Comparison of ENCODE assay signal across 8 cellular contexts in the genomic region with DNA sequence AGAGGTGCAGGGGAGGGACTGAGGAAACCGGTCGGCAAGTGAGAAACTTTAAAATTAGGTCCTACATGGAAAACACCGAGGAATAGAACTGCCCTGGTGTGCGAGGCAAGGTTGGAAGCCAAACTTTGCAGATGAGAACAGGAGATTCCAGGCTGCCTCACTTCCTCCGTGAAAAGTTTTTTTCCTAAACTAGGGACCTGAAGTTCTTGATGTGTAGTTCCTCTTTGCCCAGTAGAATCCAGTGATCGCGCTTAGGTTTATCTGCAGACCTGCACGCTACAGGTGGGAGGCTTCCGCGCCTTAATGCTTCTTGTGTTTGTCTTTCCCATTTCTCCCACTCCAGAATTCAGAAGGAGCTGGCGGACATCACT. TPM values are rescaled to one million over a fixed set of nuclear protein-coding genes. Genes with fewer than 3 reads are reported as not detected.
DNase-seq lines count a peak whose midpoint lies in the region; ATAC-seq, FAIRE-seq and TF ChIP-seq lines count a peak whose summit lies in the region.

No MANE protein-coding gene starts in this region.

- no peak for TF ChIP-seq POLR2A in IMR-90 (IDR thresholded peaks at IDR 0.05; ENCODE audit: low read depth, low read length)
- TF ChIP-seq POLR2A in HepG2 (IDR thresholded peaks at IDR 0.05; ENCODE audit: insufficient read depth in 1 of 2, low read depth in 2 of 2, low read length in 2 of 2), result 0 out of 4 replicates have a peak, but pooled peaks of 1 of the 2 experiments have one; percentile 3

- peak overlapping the region; percentile 50 for H3K4ac ChIP-seq in IMR-90 (ENCODE audit: low read depth, low read length)

- no peak overlapping the region for H2BK15ac ChIP-seq in IMR-90 (ENCODE audit: low read depth, low read length)

- peak overlapping the region; percentile 53 to 83 for H4K8ac ChIP-seq in IMR-90 (ENCODE audit: low read depth in 2 of 2, low read length in 2 of 2)

- H2BK20ac ChIP-seq in IMR-90 (ENCODE audit: low read depth, low read length), result no peak overlapping the region

- peak overlapping the region; percentile 1; the same call in 1 of the 2 replicates for H4K5ac ChIP-seq in IMR-90 (ENCODE audit: low read depth, low read length)

- peak overlapping the region; percentile 93 for H3K23ac ChIP-seq in IMR-90 (ENCODE audit: low read depth, low read length)

- H3K4me3 ChIP-seq in DOHH2 (ENCODE audit: low read length), result peak overlapping the region; percentile 77
- peak overlapping the region; percentile 50 for H3K4me3 ChIP-seq in IMR-90 (ENCODE audit: insufficient read depth, low read depth, low read length)
- H3K4me3 ChIP-seq in astrocyte of the cerebellum (ENCODE audit: low read depth, low read length), result peak overlapping the region; percentile 48
- peak overlapping the region; percentile 75 to 90 (median 79) for H3K4me3 ChIP-seq in HepG2 (replicated peaks in 1 of 3; ENCODE audit: insufficient read depth in 1 of 3, low read depth in 2 of 3, low read length in 3 of 3)
- peak overlapping the region; percentile 74 to 82 for H3K4me3 ChIP-seq in tibial artery

- peaks cover 20% of the 10 kb centered on the region for H3F3A ChIP-seq in DOHH2 (ENCODE audit: control insufficient read depth, insufficient read depth)

- peaks cover 53% of the 10 kb centered on the region for H3K36me3 ChIP-seq in DOHH2 (ENCODE audit: control insufficient read depth, low read length)
- H3K36me3 ChIP-seq in IMR-90 (ENCODE audit: control insufficient read depth, insufficient read depth, low read length), result peaks cover 7% of the 10 kb centered on the region
- no peaks in the 10 kb centered on the region for H3K36me3 ChIP-seq in HepG2 (replicated peaks in 1 of 2; ENCODE audit: control insufficient read depth in 1 of 2, insufficient read depth in 2 of 2, low read length in 2 of 2)
- no peaks in the 10 kb centered on the region for H3K36me3 ChIP-seq in tibial artery

- peak overlapping the region; percentile 48; the same call in 1 of the 2 replicates for H2AK5ac ChIP-seq in IMR-90 (ENCODE audit: low read depth, low read length)

- peaks cover 24 to 66% of the 10 kb centered on the region in 2 experiments for H3K79me1 ChIP-seq in IMR-90 (ENCODE audit: low read depth in 1 of 2, low read length in 2 of 2)

- intact Hi-C loops in IMR-90 (cut with micrococcal nuclease), result no loop called here
- intact Hi-C loops in HepG2 (cut with micrococcal nuclease; ENCODE audit: unreplicated experiment), result loop anchor here (2.0 kb wide), 1 partner anchor 136 kb away; no protein-coding TSS in a partner anchor
- intact Hi-C loops in tibial artery (cut with DNase I; ENCODE audit: low total_unique reads), result no loop called here

- no peak for TF ChIP-seq EP300 in HepG2 (IDR thresholded peaks at IDR 0.05; ENCODE audit: low read depth in 2 of 2, low read length in 2 of 2)
- TF ChIP-seq EP300 in HepG2 (CRISPR knock-in tag; IDR thresholded peaks at IDR 0.05; ENCODE audit: borderline replicate concordance), result no peak

- no peak for DNase-seq in IMR-90
- DNase-seq in astrocyte of the cerebellum (ENCODE audit: low read depth), result no peak
- peak; percentile 17 for DNase-seq in HepG2 (ENCODE audit: low spot score)
- DNase-seq in tibial artery, result no peak
- DNase-seq in A172 (ENCODE audit: low spot score), result no peak
- DNase-seq in activated CD4-positive, CD25-positive, alpha-beta regulatory T cell (lab: John Stamatoyannopoulos, UW), result no peak
- no peak for DNase-seq in activated CD4-positive, alpha-beta T cell treated with anti-CD3 and anti-CD28 coated beads, Interleukin-2, amount 50 U/mL, for 48 hours

- no peaks in the 10 kb centered on the region for H3K9me2 ChIP-seq in DOHH2 (replicated peaks; ENCODE audit: control insufficient read depth, low read length)

- H3K4me2 ChIP-seq in DOHH2 (ENCODE audit: low read length), result peak overlapping the region; percentile 69
- H3K4me2 ChIP-seq in IMR-90 (ENCODE audit: low read depth, low read length), result peak overlapping the region; percentile 82
- H3K4me2 ChIP-seq in HepG2 (ENCODE audit: low read depth, low read length), result peak overlapping the region; percentile 78

- no peak overlapping the region for H2BK5ac ChIP-seq in IMR-90 (ENCODE audit: low read depth, low read length, poor library complexity, severe bottlenecking)

- TF ChIP-seq RAD21 in IMR-90 (IDR thresholded peaks at IDR 0.05; ENCODE audit: low read length) (no peak), HepG2 (CRISPR knock-in tag; IDR thresholded peaks at IDR 0.05) (no peak)

- H3K4me1 ChIP-seq in DOHH2 (ENCODE audit: control insufficient read depth, low read length) (peaks cover 48% of the 10 kb centered on the region), IMR-90 (ENCODE audit: control insufficient read depth, insufficient read depth, low read length) (peaks cover 2% of the 10 kb centered on the region), HepG2 (ENCODE audit: insufficient read depth, low read length) (peaks cover 59% of the 10 kb centered on the region), tibial artery (peaks cover 0 to 42% (median 25%) of the 10 kb centered on the region in 4 donors)

- peaks cover 73% of the 10 kb centered on the region for H3K79me2 ChIP-seq in DOHH2 (ENCODE audit: control insufficient read depth, low read length)
- peaks cover 53% of the 10 kb centered on the region for H3K79me2 ChIP-seq in HepG2 (ENCODE audit: insufficient read depth, low read length)

- H2AFZ ChIP-seq in IMR-90 (replicated peaks; ENCODE audit: low read length, poor library complexity) (peak overlapping the region; percentile 27), HepG2 (ENCODE audit: low read length) (peak overlapping the region; percentile 57)

- H4K20me1 ChIP-seq in DOHH2 (ENCODE audit: control insufficient read depth, insufficient read depth, low read depth, low read length) (peaks cover 4% of the 10 kb centered on the region), IMR-90 (ENCODE audit: insufficient read depth, low read length) (peaks cover 34% of the 10 kb centered on the region; the same call in 1 of the 2 replicates), HepG2 (ENCODE audit: insufficient read depth, low read length) (no peaks in the 10 kb centered on the region)

- POLR2A ChIA-PET in IMR-90 (lab: Charles Lee; ENCODE audit: unreplicated experiment), result no interaction called here
- POLR2A ChIA-PET in HepG2 (lab: Yijun Ruan, JAX), result interaction anchor here (1.6 to 3.3 kb wide), 2 partner anchors 18 to 106 kb away, joined by 5 to 20 read pairs; a partner anchor contains a TSS

- TF ChIP-seq CTCF in DOHH2 (IDR thresholded peaks at IDR 0.05; ENCODE audit: low read depth, low read length, poor library complexity, severe bottlenecking) (no peak), IMR-90 (conservative IDR thresholded peaks at IDR 0.05; ENCODE audit: low read depth, low read length) (no peak), astrocyte of the cerebellum (IDR thresholded peaks at IDR 0.05; ENCODE audit: low read depth, low read length, missing control alignments) (no peak), HepG2 (CRISPR knock-in tag; IDR thresholded peaks at IDR 0.05) (no peak), tibial artery (IDR thresholded peaks at IDR 0.05) (no peak)

- FAIRE-seq in HepG2 (lab: Jason Lieb, UNC), result peak; percentile 12

- no peak overlapping the region for H4K91ac ChIP-seq in IMR-90 (ENCODE audit: insufficient read depth, low read depth, low read length)

- CTCF ChIA-PET in IMR-90 (lab: Yijun Ruan, JAX) (no interaction called here), HepG2 (lab: Yijun Ruan, JAX; ENCODE audit: low intra/inter-chr PET ratio, low total read pairs) (no interaction called here)

- peak overlapping the region; percentile 2; the same call in 1 of the 2 replicates for H2BK120ac ChIP-seq in IMR-90 (ENCODE audit: low read depth, low read length)

- ATAC-seq in IMR-90 (ENCODE audit: low read depth) (peak; percentile 2; the same call in 1 of the 2 replicates), HepG2 (peak; percentile 48)

- dilution Hi-C loops in IMR-90 (cut with HindIII; ENCODE audit: low sequenced_read_pairs, unreplicated experiment), result no loop called here

- in situ Hi-C loops in IMR-90 (cut with MboI; ENCODE audit: low sequenced_read_pairs), result no loop called here
- in situ Hi-C loops in astrocyte of the cerebellum (cut with HindIII; ENCODE audit: low sequenced_read_pairs), result no loop called here
- in situ Hi-C loops in HepG2 (cut with HindIII; ENCODE audit: extremely low pct_ligation_motif_present, low pct_unique_long_range_greater_than_20kb), result no loop called here

- peak overlapping the region; percentile 84 for H3K14ac ChIP-seq in IMR-90 (replicated peaks; ENCODE audit: low read depth, low read length)

- 0 out of 2 replicates have a peak overlapping the region, but pooled peaks have one; percentile 5 for H3K18ac ChIP-seq in IMR-90 (ENCODE audit: low read depth, low read length)

- H3K27me3 ChIP-seq in DOHH2 (ENCODE audit: control insufficient read depth, low read length), result no peaks in the 10 kb centered on the region
- H3K27me3 ChIP-seq in IMR-90 (ENCODE audit: control insufficient read depth, insufficient read depth, low read length), result no peaks in the 10 kb centered on the region
- no peaks in the 10 kb centered on the region; a peak in 1 of 5 replicates for H3K27me3 ChIP-seq in HepG2 (ENCODE audit: control insufficient read depth in 1 of 2, insufficient read depth in 2 of 2, low read length in 2 of 2)
- H3K27me3 ChIP-seq in tibial artery, result no peaks in the 10 kb centered on the region

- H3K9me1 ChIP-seq in IMR-90 (ENCODE audit: insufficient read depth, low read length), result peaks cover 5% of the 10 kb centered on the region

- no peak overlapping the region for H3K27ac ChIP-seq in DOHH2 (ENCODE audit: low read depth, low read length)
- H3K27ac ChIP-seq in IMR-90 (ENCODE audit: insufficient read depth, low read length), result peak overlapping the region; percentile 51; the same call in 1 of the 2 replicates
- H3K27ac ChIP-seq in HepG2 (ENCODE audit: extremely low read length, insufficient read depth, low read length), result peak overlapping the region; percentile 85
- H3K27ac ChIP-seq in tibial artery, result peak overlapping the region; percentile 89 to 91

- H3K56ac ChIP-seq in IMR-90 (ENCODE audit: extremely low read depth, insufficient read depth, low read length), result no peak overlapping the region

- no peak overlapping the region for H2AK9ac ChIP-seq in IMR-90 (replicated peaks; ENCODE audit: low read depth, low read length, poor library complexity)

- 22% methylated on average over 3 of the region's 11 CpGs; no CpG with 5 or more reads in 1 of the 2 experiments for WGBS in IMR-90 (ENCODE audit: extremely low coverage in 2 of 2, insufficient read length in 1 of 2), 2 experiments
- WGBS in HepG2 (ENCODE audit: low lambda C conversion rate), result 10% methylated on average over 11 of the region's 11 CpGs

- BruUV-seq in IMR-90 (replicated peaks; lab: Mats Ljungman, UMichigan) (no TSS peak), HepG2 (replicated peaks; lab: Mats Ljungman, UMichigan) (no TSS peak)

- H3K9ac ChIP-seq in IMR-90 (ENCODE audit: low read depth, low read length), result peak overlapping the region; percentile 12
- peak overlapping the region; percentile 90 for H3K9ac ChIP-seq in HepG2 (ENCODE audit: insufficient read depth, low read depth, low read length)

- no peaks in the 10 kb centered on the region for H3K9me3 ChIP-seq in DOHH2 (ENCODE audit: control insufficient read depth, insufficient read depth, low read length)
- no peaks in the 10 kb centered on the region for H3K9me3 ChIP-seq in IMR-90 (ENCODE audit: control insufficient read depth, insufficient read depth, low read length)
- H3K9me3 ChIP-seq in HepG2 (ENCODE audit: low read length), result no peaks in the 10 kb centered on the region
- no peaks in the 10 kb centered on the region for H3K9me3 ChIP-seq in tibial artery

RNA-seq across cellular contexts. Expression of a gene that starts 5.3 kb away (rescaled TPM):
- 54.1 and 87.8 TPM in 2 replicates for total RNA-seq in IMR-90 (2012; rRNA removed)
- 72.0 and 91.6 TPM in 2 replicates for polyA plus RNA-seq in IMR-90 (2012; rRNA removed)
- 18.9 and 32.8 TPM in 2 replicates for polyA plus RNA-seq in IMR-90 (2012; cell fraction: cytosol; rRNA removed)
- polyA plus RNA-seq in IMR-90 (2012; cell fraction: nucleus; rRNA removed; ENCODE audit: low replicate concordance), result 14.1 and 55.4 TPM in 2 replicates
- total RNA-seq in HepG2 (2016; rRNA removed; fragmentation: Illumina TruSeq; extraction: Trizol), result 61.8 and 82.6 TPM in 2 replicates
- total RNA-seq in HepG2 (2016; cell fraction: cytosol; rRNA removed; fragmentation: Illumina TruSeq; extraction: Trizol; ENCODE audit: low read depth), result 27.8 and 29.8 TPM in 2 replicates
- 56.6 and 91.5 TPM in 2 replicates for total RNA-seq in HepG2 (2016; cell fraction: insoluble cytoplasmic fraction; rRNA removed; fragmentation: Illumina TruSeq; extraction: Trizol)
- 51.7 and 51.8 TPM in 2 replicates for total RNA-seq in HepG2 (2016; cell fraction: membrane; rRNA removed; fragmentation: Illumina TruSeq; extraction: Trizol)
- 40.2 and 43.9 TPM in 2 replicates for total RNA-seq in HepG2 (2016; cell fraction: nucleus; rRNA removed; fragmentation: Illumina TruSeq; extraction: Trizol)
- polyA plus RNA-seq in HepG2 (2011; rRNA removed), result 55.4 and 56.2 TPM in 2 replicates
- 25.3 and 41.0 TPM in 2 replicates for polyA plus RNA-seq in HepG2 (2011; cell fraction: cytosol; rRNA removed)
- 24.4 and 30.9 TPM in 2 replicates for polyA plus RNA-seq in HepG2 (2011; cell fraction: nucleus; rRNA removed)
- 65.9 and 73.0 TPM in 2 replicates for polyA plus RNA-seq in HepG2 (2012)
- polyA plus RNA-seq in HepG2 (2016; cell fraction: cytosol; fragmentation: Illumina TruSeq; extraction: Trizol; ENCODE audit: low read depth), result 40.2 and 48.2 TPM in 2 replicates
- 112 and 129 TPM in 2 replicates for polyA plus RNA-seq in HepG2 (2016; cell fraction: insoluble cytoplasmic fraction; fragmentation: Illumina TruSeq; extraction: Trizol; ENCODE audit: low read depth)
- polyA plus RNA-seq in HepG2 (2016; cell fraction: membrane; fragmentation: Illumina TruSeq; extraction: Trizol; ENCODE audit: low read depth), result 57.7 and 60.5 TPM in 2 replicates
- 73.6 and 78.6 TPM in 2 replicates for polyA plus RNA-seq in HepG2 (2016; cell fraction: nucleus; fragmentation: Illumina TruSeq; extraction: Trizol; ENCODE audit: insufficient read depth, low read depth)
- polyA minus RNA-seq in HepG2 (2011; rRNA and poly(A)+ RNA removed; ENCODE audit: low replicate concordance), result 26.6 and 37.3 TPM in 2 replicates
- 24.6 and 36.0 TPM in 2 replicates for polyA minus RNA-seq in HepG2 (2011; cell fraction: cytosol; rRNA and poly(A)+ RNA removed)
- polyA minus RNA-seq in HepG2 (2011; cell fraction: nucleus; rRNA and poly(A)+ RNA removed), result 47.8 and 70.1 TPM in 2 replicates
- total RNA-seq in A172 (2014; rRNA removed; shearing (Covaris generic)), result 66.4 and 91.7 TPM in 2 replicates
